In genomic region chr11:126352934-126353801, GRCh38 we compare ENCODE assay signal across 8 cellular contexts. TPM values are rescaled to one million over a fixed set of nuclear protein-coding genes. Genes with fewer than 3 reads are reported as not detected.
DNase-seq lines count a peak whose midpoint lies in the region; ATAC-seq, FAIRE-seq and TF ChIP-seq lines count a peak whose summit lies in the region.

No MANE protein-coding gene starts in this region.

- peak overlapping the region; percentile 98 to 100 for H3K27ac Mint-ChIP-seq in natural killer cell treated with Interleukin-12 subunit alpha and Interleukin-12 subunit beta and Interleukin-15 and Interleukin-18, amount 100 ng/mL, for 72 hours

- H3K4me1 Mint-ChIP-seq in natural killer cell treated with Interleukin-12 subunit alpha and Interleukin-12 subunit beta and Interleukin-15 and Interleukin-18, amount 100 ng/mL, for 72 hours (ENCODE audit: low read depth in 2 of 2), result peaks cover 53 to 59% of the 10 kb centered on the region in 2 donors

- H3K36me3 Mint-ChIP-seq in natural killer cell treated with Interleukin-12 subunit alpha and Interleukin-12 subunit beta and Interleukin-15 and Interleukin-18, amount 100 ng/mL, for 72 hours, result peaks cover 14% of the 10 kb centered on the region

- peak overlapping the region in 1 of 4 donors; percentile 31 for H3K27ac ChIP-seq in gastroesophageal sphincter
- no peak overlapping the region for H3K27ac ChIP-seq in lower lobe of right lung

- no peak for DNase-seq in GM12892 (ENCODE audit: insufficient read length)
- DNase-seq in NB4 (ENCODE audit: low read depth), result peak; percentile 95
- DNase-seq in amniotic epithelial cell (ENCODE audit: low read depth), result peak; percentile 85
- DNase-seq in natural killer cell treated with Interleukin-12 subunit alpha and Interleukin-12 subunit beta and Interleukin-15 and Interleukin-18, amount 100 ng/mL, for 72 hours (ENCODE audit: low spot score), result peak; percentile 68
- DNase-seq in inferior parietal cortex (ENCODE audit: extremely low spot score), result no peak
- DNase-seq in lower lobe of right lung, result no peak

- peaks cover 4% of the 10 kb centered on the region for H3K9me3 Mint-ChIP-seq in natural killer cell treated with Interleukin-12 subunit alpha and Interleukin-12 subunit beta and Interleukin-15 and Interleukin-18, amount 100 ng/mL, for 72 hours

- TF ChIP-seq EP300 in gastroesophageal sphincter (IDR thresholded peaks at IDR 0.05), result no peak

- H3K4me3 ChIP-seq in NB4 (ENCODE audit: low read depth, low read length) (peak overlapping the region; percentile 96), gastroesophageal sphincter (no peak overlapping the region), lower lobe of right lung (no peak overlapping the region)

- H3K4me3 Mint-ChIP-seq in natural killer cell treated with Interleukin-12 subunit alpha and Interleukin-12 subunit beta and Interleukin-15 and Interleukin-18, amount 100 ng/mL, for 72 hours, result peak overlapping the region; percentile 93

- no peak for TF ChIP-seq POLR2A in GM12892 (IDR thresholded peaks at IDR 0.05; ENCODE audit: low read depth, low read length)
- TF ChIP-seq POLR2A in NB4 (IDR thresholded peaks at IDR 0.05; ENCODE audit: extremely low read depth, insufficient read length), result no peak
- no peak for TF ChIP-seq POLR2A in gastroesophageal sphincter (IDR thresholded peaks at IDR 0.05)
- no peak for TF ChIP-seq POLR2A in GM18505 (IDR thresholded peaks at IDR 0.05; ENCODE audit: borderline replicate concordance, extremely low read depth, insufficient read depth, insufficient read length)

- FAIRE-seq in GM12892 (lab: Jason Lieb, UNC), result peak; percentile 90

- H3K36me3 ChIP-seq in gastroesophageal sphincter (no peaks in the 10 kb centered on the region), lower lobe of right lung (no peaks in the 10 kb centered on the region)

- H3K9me3 ChIP-seq in gastroesophageal sphincter (no peaks in the 10 kb centered on the region), lower lobe of right lung (no peaks in the 10 kb centered on the region)

- intact Hi-C loops in lower lobe of right lung (cut with DNase I), result no loop called here

- peak; percentile 62 to 67 for ATAC-seq in natural killer cell treated with Interleukin-12 subunit alpha and Interleukin-12 subunit beta and Interleukin-15 and Interleukin-18, amount 100 ng/mL, for 72 hours
- ATAC-seq in gastroesophageal sphincter (no peak), GM18505 (IDR thresholded peaks at IDR 0.05; ENCODE audit: unreplicated experiment) (no peak), lower lobe of right lung (no peak)

- no peak for TF ChIP-seq CTCF in NB4 (IDR thresholded peaks at IDR 0.05; ENCODE audit: low read depth, low read length)
- TF ChIP-seq CTCF in gastroesophageal sphincter (IDR thresholded peaks at IDR 0.05), result no peak
- TF ChIP-seq CTCF in lower lobe of right lung (IDR thresholded peaks at IDR 0.05), result no peak

- H3K4me1 ChIP-seq in gastroesophageal sphincter, result peaks cover 0 to 95% (median 40%) of the 10 kb centered on the region in 3 donors
- H3K4me1 ChIP-seq in lower lobe of right lung, result peaks cover 73% of the 10 kb centered on the region

- H3K27me3 ChIP-seq in gastroesophageal sphincter, result no peaks in the 10 kb centered on the region
- H3K27me3 ChIP-seq in lower lobe of right lung (ENCODE audit: low read depth), result no peaks in the 10 kb centered on the region

- 56 to 85% methylated on average over 3 of the region's 4 CpGs for WGBS in gastroesophageal sphincter (ENCODE audit: low coverage in 1 of 2), 2 donors

- no peaks in the 10 kb centered on the region for H3K27me3 Mint-ChIP-seq in natural killer cell treated with Interleukin-12 subunit alpha and Interleukin-12 subunit beta and Interleukin-15 and Interleukin-18, amount 100 ng/mL, for 72 hours

RNA-seq across cellular contexts. Expression of gene ST3GAL4, which starts 2.3 kb away (rescaled TPM):
- 4.3 TPM for polyA plus RNA-seq in GM12892 (2012; ENCODE audit: missing spikeins)
- total RNA-seq in natural killer cell treated with Interleukin-12 subunit alpha and Interleukin-12 subunit beta and Interleukin-15 and Interleukin-18, amount 100 ng/mL, for 72 hours, result 10 to 100 TPM; 60.4 to 60.9 TPM
- total RNA-seq in gastroesophageal sphincter, result 10 to 100 TPM; 42.1 to 56.2 (median 47.2) TPM
- total RNA-seq in lower lobe of right lung, result 26.2 TPM

RNA-seq across cellular contexts. Expression of gene DCPS, which starts 49.3 kb away (rescaled TPM):
- polyA plus RNA-seq in GM12892 (2012; ENCODE audit: missing spikeins), result 41.4 TPM
- total RNA-seq in natural killer cell treated with Interleukin-12 subunit alpha and Interleukin-12 subunit beta and Interleukin-15 and Interleukin-18, amount 100 ng/mL, for 72 hours, result 10 to 100 TPM; 32.8 to 46.7 TPM
- total RNA-seq in gastroesophageal sphincter, result 10 to 100 TPM; 11.8 to 20.6 (median 15.9) TPM
- 14.7 TPM for total RNA-seq in lower lobe of right lung

Comparison
In these comparisons a context has a peak if more than half of its experiments do, and no peak if none do; other contexts are left out.
1. DNase-seq: peak in NB4 (single experiment), amniotic epithelial cell (single experiment) and natural killer cell treated with Interleukin-12 subunit alpha and Interleukin-12 subunit beta and Interleukin-15 and Interleukin-18, amount 100 ng/mL, for 72 hours (single experiment); none in GM12892 (single experiment), inferior parietal cortex (single experiment) and lower lobe of right lung (single experiment).
2. ATAC-seq: peak in natural killer cell treated with Interleukin-12 subunit alpha and Interleukin-12 subunit beta and Interleukin-15 and Interleukin-18, amount 100 ng/mL, for 72 hours (2 of 2); none in gastroesophageal sphincter (single experiment), GM18505 (single experiment) and lower lobe of right lung (0 of 2).